ENCODE assay signal across 20 cellular contexts in genomic region chr20:53244711-53245110, GRCh38.
"Had no signal": no experiment of that assay in that cellular context is flagged by ENCODE, and none has a peak within 500 bp of the region (broad histone marks: within the 10 kb centered on the region; RNA-seq: fewer than 3 reads in every experiment).

No MANE protein-coding gene starts in this region.

- H3K27ac ChIP-seq: KMS-11, SJSA1, SK-N-MC had no signal

- FAIRE-seq: RCC 7860 had no signal

- H3K9ac ChIP-seq: KMS-11 had no signal

- H3K4me1 ChIP-seq: SJSA1 had no signal

- H3K4me2 ChIP-seq: KMS-11 had no signal

- H3K4me3 ChIP-seq: SJSA1, SK-N-MC had no signal

- H3K9me3 ChIP-seq: SJSA1 had no signal

- DNase-seq: Kasumi-1, MM.1S, NCI-H1092 treated with DMSO at 0.1 percent for 48 hours, NCI-H1436, NCI-H187, NCI-H2029, NCI-H2081 treated with DMSO at 0.1 percent for 48 hours, NCI-H2171, NCI-H226, NCI-H446, NCI-H510A, NCI-H524 treated with DMSO at 0.1 percent for 48 hours, NCI-H774, Right ventricle myocardium superior, RPMI8226, SIG-M5 had no signal

- H3K36me3 ChIP-seq: SJSA1 had no signal
